Comparison of ENCODE assay signal across 9 cellular contexts in the genomic region with DNA sequence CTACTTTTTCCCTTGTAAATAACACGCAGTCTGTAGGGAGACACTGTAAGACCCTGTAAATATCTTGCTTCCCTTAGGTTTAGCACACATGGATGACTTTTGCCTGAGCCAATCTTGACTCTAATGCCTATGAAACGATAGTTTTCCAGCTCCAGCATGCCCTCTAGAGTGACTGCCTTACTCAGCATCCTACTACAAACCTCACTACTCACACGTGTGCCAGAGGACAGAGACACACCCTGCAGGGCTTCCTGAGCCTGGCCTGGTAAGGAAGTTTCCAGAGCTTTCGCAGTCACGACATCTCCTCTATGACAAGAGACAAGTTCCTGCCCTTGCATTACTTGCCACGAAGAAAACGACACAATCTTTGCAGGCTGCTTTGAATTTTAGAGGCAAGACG.
DNase-seq lines count a peak whose midpoint lies in the region; ATAC-seq and TF ChIP-seq lines count a peak whose summit lies in the region.
"Had no signal": no experiment of that assay in that cellular context is flagged by ENCODE, and none has a peak within 500 bp of the region (broad histone marks: within the 10 kb centered on the region; RNA-seq: fewer than 3 reads in every experiment).

No MANE protein-coding gene starts in this region.

- peak; percentile 58; the same call in 1 of the 2 replicates for TF ChIP-seq CTCF in WI38 (IDR thresholded peaks at IDR 0.05; ENCODE audit: low read depth, low read length)

- peaks cover 2% of the 10 kb centered on the region for H3K27me3 Mint-ChIP-seq in activated naive CD4-positive, alpha-beta T cell treated with anti-CD3 and anti-CD28 coated beads for 36 hours (ENCODE audit: low read depth)
- H3K27me3 Mint-ChIP-seq in activated naive CD4-positive, alpha-beta T cell treated with anti-CD3 and anti-CD28 coated beads, Interleukin-2, amount 10 ng/mL, durations not matched to agents 7 days and 5 days = no peaks in the 10 kb centered on the region
- peaks cover 0 to 21% (median 2%) of the 10 kb centered on the region in 5 donors for H3K27me3 Mint-ChIP-seq in naive thymus-derived CD8-positive, alpha-beta T cell

- ATAC-seq in left lobe of liver = no peak
- no peak for ATAC-seq in naive thymus-derived CD8-positive, alpha-beta T cell

- peak; percentile 18 for DNase-seq in activated naive CD4-positive, alpha-beta T cell treated with anti-CD3 and anti-CD28 coated beads for 36 hours
- DNase-seq in activated naive CD4-positive, alpha-beta T cell treated with anti-CD3 and anti-CD28 coated beads, Interleukin-2, amount 10 ng/mL, durations not matched to agents 7 days and 5 days = no peak
- peak; percentile 40 for DNase-seq in Jurkat, Clone E6-1 (ENCODE audit: low read depth, low spot score)
- DNase-seq in left kidney (ENCODE audit: low read depth, low spot score) (peak; percentile 21), DMS79 treated with DMSO at 0.1 percent for 48 hours (lab: John Stamatoyannopoulos, UW) (no peak), left lobe of liver (ENCODE audit: low spot score) (no peak)
- no peak for DNase-seq in naive thymus-derived CD8-positive, alpha-beta T cell

- H3K4me3 ChIP-seq in Jurkat, Clone E6-1 (ENCODE audit: low read length) = no peak overlapping the region
- H3K4me3 ChIP-seq in WI38 (ENCODE audit: low read depth, low read length) = no peak overlapping the region

- no peak overlapping the region for H3K4me3 Mint-ChIP-seq in activated naive CD4-positive, alpha-beta T cell treated with anti-CD3 and anti-CD28 coated beads for 36 hours
- no peak overlapping the region for H3K4me3 Mint-ChIP-seq in activated naive CD4-positive, alpha-beta T cell treated with anti-CD3 and anti-CD28 coated beads, Interleukin-2, amount 10 ng/mL, durations not matched to agents 7 days and 5 days
- no peak overlapping the region for H3K4me3 Mint-ChIP-seq in naive thymus-derived CD8-positive, alpha-beta T cell
- H3K4me3 Mint-ChIP-seq: activated naive CD8-positive, alpha-beta T cell had no signal

- H3K4me1 Mint-ChIP-seq in activated naive CD4-positive, alpha-beta T cell treated with anti-CD3 and anti-CD28 coated beads for 36 hours (ENCODE audit: low read depth) = no peaks in the 10 kb centered on the region
- H3K4me1 Mint-ChIP-seq in activated naive CD4-positive, alpha-beta T cell treated with anti-CD3 and anti-CD28 coated beads, Interleukin-2, amount 10 ng/mL, durations not matched to agents 7 days and 5 days = peaks cover 3% of the 10 kb centered on the region
- no peaks in the 10 kb centered on the region for H3K4me1 Mint-ChIP-seq in naive thymus-derived CD8-positive, alpha-beta T cell

- intact Hi-C loops in activated naive CD4-positive, alpha-beta T cell treated with anti-CD3 and anti-CD28 coated beads for 36 hours (cut with micrococcal nuclease) = no loop called here

- no peak overlapping the region for H3K27ac Mint-ChIP-seq in activated naive CD4-positive, alpha-beta T cell treated with anti-CD3 and anti-CD28 coated beads for 36 hours
- H3K27ac Mint-ChIP-seq in activated naive CD4-positive, alpha-beta T cell treated with anti-CD3 and anti-CD28 coated beads, Interleukin-2, amount 10 ng/mL, durations not matched to agents 7 days and 5 days = no peak overlapping the region
- peak overlapping the region in 2 of 10 donors; percentile 8 to 29 for H3K27ac Mint-ChIP-seq in naive thymus-derived CD8-positive, alpha-beta T cell
- H3K27ac Mint-ChIP-seq: activated naive CD8-positive, alpha-beta T cell had no signal

- no peaks in the 10 kb centered on the region for H3K36me3 Mint-ChIP-seq in activated naive CD4-positive, alpha-beta T cell treated with anti-CD3 and anti-CD28 coated beads for 36 hours (ENCODE audit: low read depth)
- H3K36me3 Mint-ChIP-seq in activated naive CD4-positive, alpha-beta T cell treated with anti-CD3 and anti-CD28 coated beads, Interleukin-2, amount 10 ng/mL, durations not matched to agents 7 days and 5 days = no peaks in the 10 kb centered on the region
- H3K36me3 Mint-ChIP-seq in naive thymus-derived CD8-positive, alpha-beta T cell = peaks cover 0 to 2% (median 0%) of the 10 kb centered on the region in 3 donors
- H3K36me3 Mint-ChIP-seq: activated naive CD8-positive, alpha-beta T cell had no signal

- POLR2A ChIA-PET in naive thymus-derived CD8-positive, alpha-beta T cell (lab: Charles Lee) = no interaction called here

- CTCF ChIA-PET in activated naive CD4-positive, alpha-beta T cell treated with anti-CD3 and anti-CD28 coated beads for 36 hours (lab: Charles Lee) = no interaction called here
- CTCF ChIA-PET in activated naive CD4-positive, alpha-beta T cell treated with anti-CD3 and anti-CD28 coated beads, Interleukin-2, amount 10 ng/mL, durations not matched to agents 7 days and 5 days (lab: Charles Lee) = no interaction called here

- no peaks in the 10 kb centered on the region for H3K9me3 Mint-ChIP-seq in activated naive CD4-positive, alpha-beta T cell treated with anti-CD3 and anti-CD28 coated beads for 36 hours
- no peaks in the 10 kb centered on the region for H3K9me3 Mint-ChIP-seq in activated naive CD4-positive, alpha-beta T cell treated with anti-CD3 and anti-CD28 coated beads, Interleukin-2, amount 10 ng/mL, durations not matched to agents 7 days and 5 days
- H3K9me3 Mint-ChIP-seq in naive thymus-derived CD8-positive, alpha-beta T cell = peaks cover 0 to 7% (median 0%) of the 10 kb centered on the region in 9 donors

Comparison
In these comparisons a context has a peak if more than half of its experiments do, and no peak if none do; other contexts are left out.
1. DNase-seq: peak in activated naive CD4-positive, alpha-beta T cell treated with anti-CD3 and anti-CD28 coated beads for 36 hours (single experiment), Jurkat, Clone E6-1 (single experiment) and left kidney (single experiment); none in activated naive CD4-positive, alpha-beta T cell treated with anti-CD3 and anti-CD28 coated beads, Interleukin-2, amount 10 ng/mL, durations not matched to agents 7 days and 5 days (single experiment), DMS79 treated with DMSO at 0.1 percent for 48 hours (single experiment), left lobe of liver (single experiment) and naive thymus-derived CD8-positive, alpha-beta T cell (0 of 10).